ENCODE assay signal across 8 cellular contexts in genomic region chr11:64225608-64226506, GRCh38. TPM values are rescaled to one million over a fixed set of nuclear protein-coding genes. Genes with fewer than 3 reads are reported as not detected.
DNase-seq lines count a peak whose midpoint lies in the region; FAIRE-seq and TF ChIP-seq lines count a peak whose summit lies in the region.

Gene NUDT22, plus strand, starts transcription at chr11:64226274. Its CDS starts 379 bp downstream, at chr11:64226653.
Gene TRPT1, minus strand, starts transcription at chr11:64226186. Its CDS starts 326 bp downstream, at chr11:64225860.

- peak within 1 kb of the TSS; percentile 58 for H3K27ac ChIP-seq in astrocyte (ENCODE audit: low read depth, low read length)
- peak within 1 kb of the TSS; percentile 76 for H3K27ac ChIP-seq in hepatocyte

- H3K36me3 Mint-ChIP-seq in astrocyte (ENCODE audit: low read depth, unreplicated experiment) = peaks cover 2% of the 10 kb centered on the region

- H2AFZ ChIP-seq in astrocyte (ENCODE audit: low read depth, low read length) (peak within 1 kb of the TSS; percentile 88), hepatocyte (peak within 1 kb of the TSS; percentile 88)

- H3K4me3 ChIP-seq in astrocyte (ENCODE audit: insufficient read depth, low read depth, low read length) (peak within 1 kb of the TSS; percentile 89), hepatocyte (peak within 1 kb of the TSS; percentile 66), retinal pigment epithelial cell (ENCODE audit: low read length) (peak within 1 kb of the TSS; percentile 86)

- under 1% methylated on average over 35 of the region's 54 CpGs for WGBS in hepatocyte (ENCODE audit: low lambda C conversion rate, missing lambda C conversion rate)

- no peaks in the 10 kb centered on the region for H3K36me3 ChIP-seq in astrocyte (ENCODE audit: insufficient read depth, low read length)
- H3K36me3 ChIP-seq in hepatocyte (replicated peaks; ENCODE audit: insufficient read depth, low read depth) = no peaks in the 10 kb centered on the region

- peaks cover 35% of the 10 kb centered on the region for H3K4me1 ChIP-seq in astrocyte (ENCODE audit: insufficient read depth, low read length)
- peaks cover 22% of the 10 kb centered on the region for H3K4me1 ChIP-seq in hepatocyte (ENCODE audit: insufficient read depth)

- TF ChIP-seq CTCF in astrocyte (IDR thresholded peaks at IDR 0.05; ENCODE audit: insufficient read depth, low read depth, low read length) (no peak), hepatocyte (IDR thresholded peaks at IDR 0.05; ENCODE audit: poor library complexity) (peak; percentile 32), retinal pigment epithelial cell (conservative IDR thresholded peaks at IDR 0.05; ENCODE audit: low read depth, low read length) (peak; percentile 39)

- H3K27me3 ChIP-seq in astrocyte (ENCODE audit: insufficient read depth, low read length) (no peaks in the 10 kb centered on the region), hepatocyte (no peaks in the 10 kb centered on the region)

- FAIRE-seq in astrocyte (lab: Jason Lieb, UNC) = no peak

- H3K4me3 Mint-ChIP-seq in astrocyte (ENCODE audit: unreplicated experiment) = peak within 1 kb of the TSS; percentile 88

- H3K27ac Mint-ChIP-seq in astrocyte (ENCODE audit: unreplicated experiment) = no peak within 1 kb of the TSS

- no peaks in the 10 kb centered on the region for H3K9me3 Mint-ChIP-seq in astrocyte (ENCODE audit: unreplicated experiment)

- H3K79me2 ChIP-seq in astrocyte (ENCODE audit: insufficient read depth, low read length) (peaks cover 31% of the 10 kb centered on the region), hepatocyte (peaks cover 25% of the 10 kb centered on the region)

- DNase-seq in ELF-1 (ENCODE audit: low read depth, low spot score) = peak; percentile 86
- peak; percentile 89 for DNase-seq in HEK293T (ENCODE audit: extremely low spot score)
- peak; percentile 28 for DNase-seq in NCI-H187 treated with DMSO at 0.1 percent for 48 hours (lab: John Stamatoyannopoulos, UW)
- peak; percentile 88 for DNase-seq in T-helper 9 cell
- peak; percentile 48 for DNase-seq in astrocyte (ENCODE audit: low read depth)
- DNase-seq in hepatocyte (ENCODE audit: low spot score) = peak; percentile 95
- DNase-seq in retinal pigment epithelial cell (ENCODE audit: low read depth) = peak; percentile 33
- no peak for DNase-seq in OCI-M2 (lab: John Stamatoyannopoulos, UW; ENCODE audit: unreplicated experiment)

- no peaks in the 10 kb centered on the region for H3K27me3 Mint-ChIP-seq in astrocyte (ENCODE audit: low read depth, unreplicated experiment)

- CTCF ChIA-PET in HEK293T (lab: Yijun Ruan, JAX) = interaction anchor here (0.5 to 1.9 kb wide), 5 partner anchors 17 to 382 kb away, joined by 3 to 5 read pairs (median 5); no protein-coding TSS in a partner anchor

- POLR2A ChIA-PET in HEK293T (lab: Yijun Ruan, JAX) = interaction anchor here (0.8 to 2.0 kb wide), 16 partner anchors 9 to 92 kb away, joined by 3 to 11 read pairs (median 5); partner anchors contain the start of genes FKBP2, PPP1R14B, PRDX5 and STIP1

- peak within 1 kb of the TSS; percentile 85 for H3K9ac ChIP-seq in astrocyte (ENCODE audit: low read length)

- H3K9me2 ChIP-seq in hepatocyte (replicated peaks; ENCODE audit: insufficient read depth) = no peaks in the 10 kb centered on the region

- peaks cover 13% of the 10 kb centered on the region for H3K4me1 Mint-ChIP-seq in astrocyte (ENCODE audit: low read depth, unreplicated experiment)

- H3K4me2 ChIP-seq in astrocyte (ENCODE audit: low read length) (peak within 1 kb of the TSS; percentile 99), hepatocyte (peak within 1 kb of the TSS; percentile 94)

- H4K20me1 ChIP-seq in astrocyte (ENCODE audit: insufficient read depth, low read length) (peaks cover 3% of the 10 kb centered on the region), hepatocyte (ENCODE audit: insufficient read depth, poor library complexity, severe bottlenecking) (no peaks in the 10 kb centered on the region)

- H3K9me3 ChIP-seq in astrocyte (ENCODE audit: insufficient read depth, low read depth, low read length) (no peaks in the 10 kb centered on the region), hepatocyte (ENCODE audit: low read depth) (no peaks in the 10 kb centered on the region)

TF ChIP-seq in HEK293T, 16 proteins besides CTCF, POLR2A, EP300 and RAD21:
- peak; percentile 50 for TF ChIP-seq ELF4 (IDR thresholded peaks at IDR 0.05)
- TF ChIP-seq ZNF384 (IDR thresholded peaks at IDR 0.05) = no peak
- peak; percentile 42; the same call in 1 of the 2 replicates for TF ChIP-seq L3MBTL2 (conservative IDR thresholded peaks at IDR 0.05)
- no peak for TF ChIP-seq FOXK2 (IDR thresholded peaks at IDR 0.05)

RNA-seq across cellular contexts. Expression of gene NUDT22, which starts in this region (rescaled TPM):
- total RNA-seq in astrocyte = 40.2 and 40.7 TPM in 2 replicates
- total RNA-seq in hepatocyte = 42.9 and 49.5 TPM in 2 replicates
- 66.6 and 70.4 TPM in 2 replicates for polyA plus RNA-seq in hepatocyte

RNA-seq across cellular contexts. Expression of gene TRPT1, which starts in this region (rescaled TPM):
- total RNA-seq in astrocyte (28.8 and 29.4 TPM in 2 replicates), hepatocyte (26.3 and 52.8 TPM in 2 replicates)
- polyA plus RNA-seq in hepatocyte = 55.5 and 56.0 TPM in 2 replicates
